In genomic region chr1:24222008-24222407, GRCh38 we compare ENCODE assay signal across 31 cellular contexts.
"Had no signal": no experiment of that assay in that cellular context is flagged by ENCODE, and none has a peak within 500 bp of the region (broad histone marks: within the 10 kb centered on the region; RNA-seq: fewer than 3 reads in every experiment).

No MANE protein-coding gene starts in this region.

- H3K9me3 Mint-ChIP-seq: activated CD4-positive, alpha-beta memory T cell treated with anti-CD3 and anti-CD28 coated beads, Interleukin-2, amount 10 ng/mL, durations not matched to agents 7 days and 5 days; activated CD4-positive, alpha-beta T cell treated with anti-CD3 and anti-CD28 coated beads, Interleukin-2, amount 10 ng/mL, durations not matched to agents 7 days and 5 days; activated naive CD4-positive, alpha-beta T cell treated with anti-CD3 and anti-CD28 coated beads for 36 hours; activated naive CD4-positive, alpha-beta T cell treated with anti-CD3 and anti-CD28 coated beads, Interleukin-2, amount 50 U/mL, for 24 hours; activated naive CD8-positive, alpha-beta T cell treated with anti-CD3 and anti-CD28 coated beads for 36 hours; activated naive CD8-positive, alpha-beta T cell treated with anti-CD3 and anti-CD28 coated beads, Interleukin-2, amount 50 U/mL, for 24 hours; activated T-cell treated with anti-CD3 and anti-CD28 coated beads, Interleukin-2, amount 50 U/mL, for 24 hours; activated T-helper 17 cell treated with anti-CD3 and anti-CD28 coated beads, Interleukin-2, amount 50 U/mL, for 72 hours; effector memory CD8-positive, alpha-beta T cell; WTC11 had no signal

- DNase-seq: activated CD4-positive, alpha-beta memory T cell treated with anti-CD3 and anti-CD28 coated beads, Interleukin-2, amount 10 ng/mL, durations not matched to agents 7 days and 5 days; activated CD4-positive, alpha-beta T cell treated with anti-CD3 and anti-CD28 coated beads for 1 hour; activated CD4-positive, alpha-beta T cell treated with anti-CD3 and anti-CD28 coated beads for 4 hours; activated CD4-positive, alpha-beta T cell treated with anti-CD3 and anti-CD28 coated beads, Interleukin-2, amount 10 ng/mL, durations not matched to agents 7 days and 5 days; activated CD4-positive, alpha-beta T cell treated with anti-CD3 and anti-CD28 coated beads, Interleukin-2, amount 50 U/mL, for 4 hours; activated CD8-positive, alpha-beta memory T cell treated with anti-CD3 and anti-CD28 coated beads, Interleukin-2, amount 50 U/mL, for 48 hours; activated effector memory CD4-positive, alpha-beta T cell treated with Interleukin-2 at 50 U/mL for 16 hours; activated naive CD4-positive, alpha-beta T cell treated with anti-CD3 and anti-CD28 coated beads for 36 hours; activated naive CD8-positive, alpha-beta T cell treated with anti-CD3 and anti-CD28 coated beads for 36 hours; activated naive CD8-positive, alpha-beta T cell treated with anti-CD3 and anti-CD28 coated beads, Interleukin-2, amount 50 U/mL, for 24 hours; activated T-cell treated with anti-CD3 and anti-CD28 coated beads for 4 hours; activated T-cell treated with anti-CD3 and anti-CD28 coated beads, Interleukin-2, amount 50 U/mL, for 24 hours; adrenal gland; amygdala; aorta; body of pancreas; cortex of kidney; dermis blood vessel endothelial cell; effector CD4-positive, alpha-beta T cell; effector memory CD8-positive, alpha-beta T cell; erythroblast; esophagus squamous epithelium; foreskin melanocyte; heart right ventricle; T-helper 2 cell had no signal

- H3K9me3 ChIP-seq: adrenal gland, body of pancreas, esophagus squamous epithelium, gastroesophageal sphincter, heart right ventricle had no signal

- H3K4me3 Mint-ChIP-seq: activated CD4-positive, alpha-beta memory T cell treated with anti-CD3 and anti-CD28 coated beads, Interleukin-2, amount 10 ng/mL, durations not matched to agents 7 days and 5 days; activated CD4-positive, alpha-beta T cell treated with anti-CD3 and anti-CD28 coated beads, Interleukin-2, amount 10 ng/mL, durations not matched to agents 7 days and 5 days; activated naive CD4-positive, alpha-beta T cell treated with anti-CD3 and anti-CD28 coated beads for 36 hours; activated naive CD4-positive, alpha-beta T cell treated with anti-CD3 and anti-CD28 coated beads, Interleukin-2, amount 50 U/mL, for 24 hours; activated naive CD8-positive, alpha-beta T cell treated with anti-CD3 and anti-CD28 coated beads for 36 hours; activated naive CD8-positive, alpha-beta T cell treated with anti-CD3 and anti-CD28 coated beads, Interleukin-2, amount 50 U/mL, for 24 hours; activated T-cell treated with anti-CD3 and anti-CD28 coated beads, Interleukin-2, amount 50 U/mL, for 24 hours; activated T-helper 17 cell treated with anti-CD3 and anti-CD28 coated beads, Interleukin-2, amount 50 U/mL, for 72 hours; effector memory CD8-positive, alpha-beta T cell; WTC11 had no signal

- H3K27ac Mint-ChIP-seq: activated CD4-positive, alpha-beta memory T cell treated with anti-CD3 and anti-CD28 coated beads, Interleukin-2, amount 10 ng/mL, durations not matched to agents 7 days and 5 days; activated CD4-positive, alpha-beta T cell treated with anti-CD3 and anti-CD28 coated beads, Interleukin-2, amount 10 ng/mL, durations not matched to agents 7 days and 5 days; activated naive CD4-positive, alpha-beta T cell treated with anti-CD3 and anti-CD28 coated beads for 36 hours; activated naive CD4-positive, alpha-beta T cell treated with anti-CD3 and anti-CD28 coated beads, Interleukin-2, amount 50 U/mL, for 24 hours; activated naive CD8-positive, alpha-beta T cell treated with anti-CD3 and anti-CD28 coated beads for 36 hours; activated naive CD8-positive, alpha-beta T cell treated with anti-CD3 and anti-CD28 coated beads, Interleukin-2, amount 50 U/mL, for 24 hours; activated T-cell treated with anti-CD3 and anti-CD28 coated beads, Interleukin-2, amount 50 U/mL, for 24 hours; activated T-helper 17 cell treated with anti-CD3 and anti-CD28 coated beads, Interleukin-2, amount 50 U/mL, for 72 hours; effector memory CD8-positive, alpha-beta T cell; WTC11 had no signal

- H3K27ac ChIP-seq: adrenal gland, body of pancreas, gastroesophageal sphincter, heart right ventricle, VCaP had no signal

- H3K27me3 ChIP-seq: adrenal gland, body of pancreas had no signal

- H3K4me1 Mint-ChIP-seq: activated naive CD4-positive, alpha-beta T cell treated with anti-CD3 and anti-CD28 coated beads, Interleukin-2, amount 50 U/mL, for 24 hours; activated naive CD8-positive, alpha-beta T cell treated with anti-CD3 and anti-CD28 coated beads for 36 hours; WTC11 had no signal

- FAIRE-seq: colon had no signal

- ATAC-seq: activated naive CD8-positive, alpha-beta T cell treated with anti-CD3 and anti-CD28 coated beads, Interleukin-2, amount 50 U/mL, for 24 hours; activated T-helper 17 cell treated with anti-CD3 and anti-CD28 coated beads, Interleukin-2, amount 50 U/mL, for 72 hours; body of pancreas; effector memory CD8-positive, alpha-beta T cell; gastroesophageal sphincter; heart right ventricle; WTC11 had no signal

- H3K36me3 Mint-ChIP-seq: activated naive CD4-positive, alpha-beta T cell treated with anti-CD3 and anti-CD28 coated beads, Interleukin-2, amount 50 U/mL, for 24 hours; activated naive CD8-positive, alpha-beta T cell treated with anti-CD3 and anti-CD28 coated beads for 36 hours; WTC11 had no signal

- H3K4me3 ChIP-seq: adrenal gland, body of pancreas, esophagus squamous epithelium, gastroesophageal sphincter, heart right ventricle had no signal

- H3K4me1 ChIP-seq: adrenal gland, body of pancreas, gastroesophageal sphincter, heart right ventricle had no signal

- H3K36me3 ChIP-seq: adrenal gland, esophagus squamous epithelium, gastroesophageal sphincter, heart right ventricle had no signal
